In the genomic region with DNA sequence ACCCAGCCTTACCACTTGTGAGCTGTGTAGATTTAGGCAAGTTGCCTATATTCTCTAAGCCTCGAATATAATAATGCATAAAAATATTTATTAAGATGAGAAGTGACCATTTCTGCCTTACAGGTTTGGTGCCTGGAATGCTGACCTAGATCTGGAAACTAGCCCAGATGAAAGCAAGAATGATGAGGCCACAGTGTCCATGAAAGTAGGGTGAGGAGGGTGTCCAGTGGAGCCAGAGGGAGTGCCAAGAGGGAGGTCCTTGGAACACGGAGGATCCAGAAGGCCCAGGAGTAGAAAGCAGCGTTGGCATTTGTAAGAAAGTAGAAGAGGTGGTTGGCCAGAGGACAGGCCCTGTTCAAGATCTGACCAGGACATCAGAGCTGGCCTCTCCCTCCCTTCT, we compare ENCODE assay signal across 22 cellular contexts.
DNase-seq lines count a peak whose midpoint lies in the region; ATAC-seq, FAIRE-seq and TF ChIP-seq lines count a peak whose summit lies in the region.
"Had no signal": no experiment of that assay in that cellular context is flagged by ENCODE, and none has a peak within 500 bp of the region (broad histone marks: within the 10 kb centered on the region; RNA-seq: fewer than 3 reads in every experiment).

No MANE protein-coding gene starts in this region.

- H2AK5ac ChIP-seq in H9 (ENCODE audit: insufficient read length, low read length) = no peak overlapping the region

- WGBS in H9 (ENCODE audit: extremely low coverage, insufficient read length, low lambda C conversion rate) = no CpG with 5 or more reads among the region's 3 CpGs

- no peak overlapping the region for H3K27ac Mint-ChIP-seq in H9
- H3K27ac Mint-ChIP-seq: CD4-positive, alpha-beta memory T cell; CD4-positive, CD25-positive, alpha-beta regulatory T cell; CD8-positive, alpha-beta memory T cell had no signal

- H2AFZ ChIP-seq in H9 (ENCODE audit: low read length) = no peak overlapping the region

- DNase-seq in D721Med (ENCODE audit: insufficient read length, low spot score) = peak; percentile 7
- no peak for DNase-seq in H9
- DNase-seq in mesenteric fat pad (ENCODE audit: low spot score) = peak; percentile 84
- DNase-seq in head of caudate nucleus = no peak
- DNase-seq in NCI-H510A treated with DMSO at 0.1 percent for 48 hours (lab: John Stamatoyannopoulos, UW) = no peak
- DNase-seq: 8988T; ACHN; BE2C; C1 segment of cervical spinal cord; CD4-positive, alpha-beta memory T cell; CD4-positive, CD25-positive, alpha-beta regulatory T cell; CD8-positive, alpha-beta memory T cell; COR-L47; GF-D8 had no signal

- H3K27ac ChIP-seq in H9 (ENCODE audit: insufficient read length, low read depth, low read length) (no peak overlapping the region), VCaP (peak overlapping the region; percentile 79)
- H3K27ac ChIP-seq: BLaER1 had no signal

- H4K20me1 ChIP-seq in H9 (ENCODE audit: control insufficient read depth, insufficient read depth, insufficient read length) = no peaks in the 10 kb centered on the region
- H4K20me1 ChIP-seq: BLaER1 had no signal

- FAIRE-seq in D721Med (lab: Jason Lieb, UNC) = no peak
- FAIRE-seq: A204.1, G401.6, GM12891, GM18507 had no signal

- intact Hi-C loops in head of caudate nucleus (cut with DNase I) = no loop called here

- no peaks in the 10 kb centered on the region for H3K27me3 ChIP-seq in H9 (ENCODE audit: insufficient read depth, low read length)
- H3K27me3 ChIP-seq: BE2C, BLaER1 had no signal

- H3K4me1 ChIP-seq in H9 (ENCODE audit: insufficient read depth, low read length) = no peaks in the 10 kb centered on the region
- H3K4me1 ChIP-seq: BE2C, BLaER1 had no signal

- no peak overlapping the region for H3K56ac ChIP-seq in H9 (ENCODE audit: insufficient read length, low read depth, low read length)

- ATAC-seq in GM18502 (IDR thresholded peaks at IDR 0.05; ENCODE audit: poor library complexity, unreplicated experiment) = no peak

- no peak overlapping the region for H3T11ph ChIP-seq in H9 (ENCODE audit: low read length)

- no peak overlapping the region for H4K91ac ChIP-seq in H9 (ENCODE audit: insufficient read length, low read depth, low read length)

- H3K9ac ChIP-seq in H9 (ENCODE audit: extremely low read depth, insufficient read length, low read length) = no peak overlapping the region
- H3K9ac ChIP-seq: BLaER1 had no signal

- no peaks in the 10 kb centered on the region for H3K23me2 ChIP-seq in H9 (ENCODE audit: insufficient read length, low read depth, low read length, poor library complexity, severe bottlenecking)

- no peak overlapping the region for H2BK20ac ChIP-seq in H9 (ENCODE audit: low read depth, low read length, poor library complexity, severe bottlenecking)

- no peak overlapping the region for H3K4me2 ChIP-seq in H9 (ENCODE audit: insufficient read depth, insufficient read length, low read length)
- H3K4me2 ChIP-seq: BLaER1 had no signal

- no peak overlapping the region for H2BK12ac ChIP-seq in H9 (ENCODE audit: insufficient read length, low read depth, low read length)

- no peak overlapping the region for H3K4me3 Mint-ChIP-seq in H9
- H3K4me3 Mint-ChIP-seq: CD14-positive monocyte; CD4-positive, alpha-beta memory T cell; CD4-positive, CD25-positive, alpha-beta regulatory T cell; CD8-positive, alpha-beta memory T cell had no signal

- no peak overlapping the region for H2BK120ac ChIP-seq in H9 (ENCODE audit: low read depth, low read length, poor library complexity, severe bottlenecking)

- no peak overlapping the region for H2BK15ac ChIP-seq in H9 (ENCODE audit: low read depth, low read length)

- H3K9me3 Mint-ChIP-seq in H9 = no peaks in the 10 kb centered on the region

- H3K36me3 Mint-ChIP-seq in H9 (ENCODE audit: insufficient read depth in 1 of 3, low read depth in 3 of 3) = no peaks in the 10 kb centered on the region
- H3K36me3 Mint-ChIP-seq: CD14-positive monocyte had no signal

- H3K9me3 ChIP-seq in H9 (ENCODE audit: control insufficient read depth, low read depth, low read length) = no peaks in the 10 kb centered on the region
- H3K9me3 ChIP-seq: BE2C, BLaER1 had no signal

- H3K18ac ChIP-seq in H9 (ENCODE audit: insufficient read length, low read depth, low read length) = no peak overlapping the region

- H3K79me2 ChIP-seq in H9 (ENCODE audit: insufficient read depth, low read length) = no peaks in the 10 kb centered on the region

- H3K4me1 Mint-ChIP-seq in H9 = peaks cover 0 to 4% of the 10 kb centered on the region in 2 experiments; a peak in 2 of 4 replicates
- H3K4me1 Mint-ChIP-seq: CD14-positive monocyte; CD4-positive, alpha-beta memory T cell; CD8-positive, alpha-beta memory T cell had no signal

- TF ChIP-seq CTCF in D721Med (IDR thresholded peaks at IDR 0.05; ENCODE audit: insufficient read depth, missing control alignments) (no peak), H9 (conservative IDR thresholded peaks at IDR 0.05) (no peak), VCaP (conservative IDR thresholded peaks at IDR 0.05) (no peak)

- no peaks in the 10 kb centered on the region for H3K79me1 ChIP-seq in H9 (ENCODE audit: insufficient read depth, low read depth, low read length, poor library complexity, severe bottlenecking)

- peaks cover 5% of the 10 kb centered on the region for H3K27me3 Mint-ChIP-seq in H9 (ENCODE audit: low read depth)
- H3K27me3 Mint-ChIP-seq: CD4-positive, alpha-beta memory T cell; CD4-positive, CD25-positive, alpha-beta regulatory T cell; CD8-positive, alpha-beta memory T cell had no signal

- no peak overlapping the region for H2BK5ac ChIP-seq in H9 (ENCODE audit: insufficient read length, low read length)

- no peak overlapping the region for H3K23ac ChIP-seq in H9 (ENCODE audit: insufficient read length, low read depth, low read length)

- no peak overlapping the region for H4K8ac ChIP-seq in H9 (replicated peaks; ENCODE audit: insufficient read length, low read depth, low read length)

- H4K5ac ChIP-seq in H9 (ENCODE audit: insufficient read length, low read depth, low read length) = no peak overlapping the region

- peak overlapping the region; percentile 29; the same call in 1 of the 2 replicates for H3K14ac ChIP-seq in H9 (ENCODE audit: insufficient read depth, low read length)

- no peak overlapping the region for H3K4ac ChIP-seq in H9 (ENCODE audit: low read depth, low read length)

Comparison
In these comparisons a context has a peak if more than half of its experiments do, and no peak if none do; other contexts are left out.
1. DNase-seq: peak in D721Med (single experiment) and mesenteric fat pad (single experiment); none in H9 (single experiment), head of caudate nucleus (0 of 42) and NCI-H510A treated with DMSO at 0.1 percent for 48 hours (single experiment).